In genomic region chr11:20443596-20443995, GRCh38 we compare ENCODE assay signal across 9 cellular contexts. TPM values are rescaled to one million over a fixed set of nuclear protein-coding genes. Genes with fewer than 3 reads are reported as not detected.
DNase-seq lines count a peak whose midpoint lies in the region; ATAC-seq, FAIRE-seq and TF ChIP-seq lines count a peak whose summit lies in the region.
"Had no signal": no experiment of that assay in that cellular context is flagged by ENCODE, and none has a peak within 500 bp of the region (broad histone marks: within the 10 kb centered on the region; RNA-seq: fewer than 3 reads in every experiment).

No MANE protein-coding gene starts in this region.

- no peak overlapping the region for H3K9ac ChIP-seq in K562 (ENCODE audit: insufficient read depth in 1 of 2, low read depth in 2 of 2, low read length in 2 of 2)

- TF ChIP-seq CTCF in LNCAP (IDR thresholded peaks at IDR 0.05) (peak; percentile 53), K562 (IDR thresholded peaks at IDR 0.05 in 2 of 3, conservative IDR thresholded peaks at IDR 0.05 in 1 of 3; ENCODE audit: insufficient read depth in 2 of 3, low read depth in 1 of 3, low read length in 3 of 3) (peak; percentile 23 to 57 (median 42); a peak in 5 of 6 replicates), testis (IDR thresholded peaks at IDR 0.05) (no peak)

- no peak overlapping the region for H3K4me2 ChIP-seq in K562 (ENCODE audit: insufficient read depth, low read length)

- CTCF ChIA-PET in K562 (lab: Yijun Ruan, JAX; ENCODE audit: low intra/inter-chr PET ratio): interaction anchor here (1.3 kb wide), 1 partner anchor 56 kb away, joined by 8 read pairs; the partner anchor contains the start of gene PRMT3
- CTCF ChIA-PET in CD8-positive, alpha-beta memory T cell (lab: Charles Lee): interaction anchor here (1.2 kb wide), 1 partner anchor 316 kb away, joined by 3 read pairs; no protein-coding TSS in a partner anchor

- H3K4me1 ChIP-seq in K562 (replicated peaks in 1 of 2; ENCODE audit: control insufficient read depth in 2 of 2, insufficient read depth in 2 of 2, low read length in 2 of 2): no peaks in the 10 kb centered on the region
- H3K4me1 ChIP-seq in small intestine (ENCODE audit: control insufficient read depth in 2 of 2, insufficient read depth in 1 of 2, low read depth in 1 of 2, low read length in 1 of 2): no peaks in the 10 kb centered on the region
- H3K4me1 ChIP-seq in testis: no peaks in the 10 kb centered on the region
- H3K4me1 ChIP-seq in CD8-positive, alpha-beta memory T cell (ENCODE audit: insufficient read depth, low read length): no peaks in the 10 kb centered on the region

- H3K4me3 Mint-ChIP-seq in CD8-positive, alpha-beta memory T cell: no peak overlapping the region

- H3K4me1 Mint-ChIP-seq in CD8-positive, alpha-beta memory T cell: peaks cover 0 to 5% (median 1%) of the 10 kb centered on the region in 3 donors

- H2AFZ ChIP-seq in K562 (ENCODE audit: low read depth, low read length): no peak overlapping the region

- H3K9me3 ChIP-seq in K562 (replicated peaks; ENCODE audit: control insufficient read depth, insufficient read depth, low read depth, low read length) (no peaks in the 10 kb centered on the region), small intestine (ENCODE audit: control insufficient read depth, low read depth) (no peaks in the 10 kb centered on the region), testis (no peaks in the 10 kb centered on the region)
- H3K9me3 ChIP-seq in CD8-positive, alpha-beta memory T cell (ENCODE audit: low read length): no peaks in the 10 kb centered on the region

- ATAC-seq in K562 (peak; percentile 86), GM18517 (IDR thresholded peaks at IDR 0.05; ENCODE audit: unreplicated experiment) (no peak)

- no TSS peak for BruUV-seq in K562 (replicated peaks; lab: Mats Ljungman, UMichigan)

- no peaks in the 10 kb centered on the region for H3K9me1 ChIP-seq in K562 (ENCODE audit: control insufficient read depth, insufficient read depth, low read length)

- TF ChIP-seq EP300 in K562 (IDR thresholded peaks at IDR 0.05; ENCODE audit: low read length): no peak

- peaks cover 2% of the 10 kb centered on the region; the same call in 2 of the 3 replicates for H3K79me2 ChIP-seq in K562 (ENCODE audit: control insufficient read depth, insufficient read depth, low read length)

- no peaks in the 10 kb centered on the region for H3K27me3 ChIP-seq in K562 (ENCODE audit: control insufficient read depth in 2 of 2, insufficient read depth in 2 of 2, low read length in 2 of 2)
- no peaks in the 10 kb centered on the region for H3K27me3 ChIP-seq in small intestine (ENCODE audit: control insufficient read depth in 2 of 2, insufficient read depth in 2 of 2, low read length in 2 of 2)
- H3K27me3 ChIP-seq in testis: no peaks in the 10 kb centered on the region
- H3K27me3 ChIP-seq in CD8-positive, alpha-beta memory T cell (ENCODE audit: insufficient read depth, low read length, poor library complexity, severe bottlenecking): no peaks in the 10 kb centered on the region

- H3K27ac ChIP-seq in K562 (ENCODE audit: extremely low read depth, low read depth, low read length) (no peak overlapping the region), small intestine (ENCODE audit: low read depth in 1 of 2, low read length in 1 of 2) (no peak overlapping the region), testis (no peak overlapping the region)
- no peak overlapping the region for H3K27ac ChIP-seq in CD8-positive, alpha-beta memory T cell (ENCODE audit: low read depth, low read length)

- FAIRE-seq in K562 (lab: Jason Lieb, UNC) (no peak), small intestine (lab: Jason Lieb, UNC) (no peak)

- H3K36me3 ChIP-seq in K562 (ENCODE audit: control insufficient read depth, insufficient read depth, low read length): peaks cover 25% of the 10 kb centered on the region
- H3K36me3 ChIP-seq in small intestine (ENCODE audit: control insufficient read depth in 2 of 2, insufficient read depth in 2 of 2, low read length in 2 of 2): peaks cover 0 to 3% of the 10 kb centered on the region in 2 donors
- H3K36me3 ChIP-seq in testis (ENCODE audit: low read depth, missing control alignments): no peaks in the 10 kb centered on the region
- peaks cover 3% of the 10 kb centered on the region for H3K36me3 ChIP-seq in CD8-positive, alpha-beta memory T cell (ENCODE audit: insufficient read depth, low read length)

- POLR2A ChIA-PET in K562 (lab: Yijun Ruan, JAX): interaction anchor here (0.6 kb wide), 1 partner anchor 64 kb away, joined by 3 read pairs; no protein-coding TSS in a partner anchor
- POLR2A ChIA-PET in CD8-positive, alpha-beta memory T cell (lab: Charles Lee): no interaction called here

- DNase-seq in EL (peak; percentile 9), K562 (ENCODE audit: extremely low read depth in 1 of 4, low spot score in 3 of 4) (peak in 2 of 4 experiments; percentile 24 to 43), midbrain (lab: John Stamatoyannopoulos, UW) (peak; percentile 31), small intestine (no peak), testis (no peak)
- no peak for DNase-seq in CD8-positive, alpha-beta memory T cell
- DNase-seq: islet precursor cell had no signal

- H4K20me1 ChIP-seq in K562 (replicated peaks; ENCODE audit: control insufficient read depth, insufficient read depth, low read length): no peaks in the 10 kb centered on the region; the same call in 1 of the 2 replicates

- H3K36me3 Mint-ChIP-seq in CD8-positive, alpha-beta memory T cell: peaks cover 0 to 25% (median 1%) of the 10 kb centered on the region in 3 donors

- peak overlapping the region in 1 of 8 donors; percentile 45 for H3K27ac Mint-ChIP-seq in CD8-positive, alpha-beta memory T cell

- peak; percentile 31 to 48 for TF ChIP-seq RAD21 in K562 (CRISPR knock-in tag; conservative IDR thresholded peaks at IDR 0.05 in 1 of 2, IDR thresholded peaks at IDR 0.05 in 1 of 2)

- intact Hi-C loops in K562 (cut with micrococcal nuclease): loop anchor here (5.0 kb wide), 3 partner anchors 56 to 316 kb away; partner anchors contain the start of gene PRMT3
- intact Hi-C loops in testis (cut with DNase I; ENCODE audit: low total_unique reads): no loop called here

- no peak overlapping the region for H3K4me3 ChIP-seq in K562
- H3K4me3 ChIP-seq in small intestine (ENCODE audit: low read depth in 1 of 2, low read length in 2 of 2): no peak overlapping the region
- H3K4me3 ChIP-seq in testis: no peak overlapping the region
- H3K4me3 ChIP-seq in CD8-positive, alpha-beta memory T cell (ENCODE audit: low read length): no peak overlapping the region

- in situ Hi-C loops in K562 (cut with MboI): no loop called here

- no peaks in the 10 kb centered on the region for H3K27me3 Mint-ChIP-seq in CD8-positive, alpha-beta memory T cell

- TF ChIP-seq POLR2A in K562 (conservative IDR thresholded peaks at IDR 0.05): no peak
- TF ChIP-seq POLR2A in testis (IDR thresholded peaks at IDR 0.05): no peak

- no peaks in the 10 kb centered on the region for H3K9me3 Mint-ChIP-seq in CD8-positive, alpha-beta memory T cell

- 50% methylated on average over 3 of the region's 3 CpGs for WGBS in K562 (ENCODE audit: insufficient coverage, low coverage, missing lambda C conversion rate)
- WGBS in small intestine, 3 donors: 81 to 87% (median 81%) methylated on average over 3 of the region's 3 CpGs
- 75 to 77% methylated on average over 3 of the region's 3 CpGs for WGBS in testis, 2 donors

TF ChIP-seq in K562, 482 proteins besides CTCF, POLR2A, EP300 and RAD21 (continues in another document):
- no peak for TF ChIP-seq PBX2 (CRISPR knock-in tag; IDR thresholded peaks at IDR 0.05; ENCODE audit: low read depth)
- TF ChIP-seq PBX2 (tag; conservative IDR thresholded peaks at IDR 0.05; ENCODE audit: low read depth): 0 out of 2 replicates have a peak, but pooled peaks have one; percentile 34
- peak; percentile 58 for TF ChIP-seq C11orf30 (IDR thresholded peaks at IDR 0.05; ENCODE audit: low read depth)

RNA-seq across cellular contexts. Expression of gene PRMT3, which starts 56.1 kb away (rescaled TPM):
- 37.6 and 85.1 TPM in 2 replicates for total RNA-seq in K562 (2011; cell fraction: chromatin; rRNA removed; ENCODE audit: low replicate concordance)
- 27.8 and 29.6 TPM in 2 replicates for total RNA-seq in K562 (2011; cell fraction: nucleolus; rRNA removed)
- 42.1 and 62.3 TPM in 2 replicates for total RNA-seq in K562 (2011; cell fraction: nucleoplasm; rRNA removed)
- total RNA-seq in K562 (2014; rRNA removed): 45.4 and 46.4 TPM in 2 replicates
- total RNA-seq in K562 (2014; rRNA removed; fragmentation: Illumina TruSeq; extraction: Trizol): 55.8 and 64.1 TPM in 2 replicates
- total RNA-seq in K562 (2015; rRNA removed; fragmentation: Illumina TruSeq; extraction: Trizol): 43.7 and 44.2 TPM in 2 replicates
- total RNA-seq in K562 (2021): 43.2 and 44.7 TPM in 2 replicates
- 36.3 and 62.1 TPM in 2 replicates for polyA plus RNA-seq in K562 (2011; rRNA removed)
- polyA plus RNA-seq in K562 (2011; cell fraction: cytosol; rRNA removed): 14.9 and 18.5 TPM in 2 replicates
- polyA plus RNA-seq in K562 (2011; cell fraction: nucleus; rRNA removed): 20.7 and 29.0 TPM in 2 replicates
- 23.6 and 28.6 TPM in 2 replicates for polyA plus RNA-seq in K562 (2012)
- polyA plus RNA-seq in K562 (2014; fragmentation: Illumina TruSeq; extraction: Trizol): 44.2 and 49.8 TPM in 2 replicates
- 10 to 100 TPM; 24.0 to 35.3 TPM for polyA plus RNA-seq in K562 (2014; fragmentation: Nextera tagmentation; extraction: Ambion mirVana)
- 42.8 and 44.7 TPM in 2 replicates for polyA plus RNA-seq in K562 (2014; rRNA removed)
- polyA minus RNA-seq in K562 (2011; rRNA and poly(A)+ RNA removed): 64.1 and 76.2 TPM in 2 replicates
- 11.9 and 27.8 TPM in 2 replicates for polyA minus RNA-seq in K562 (2011; cell fraction: cytosol; rRNA and poly(A)+ RNA removed)
- 42.9 and 59.4 TPM in 2 replicates for polyA minus RNA-seq in K562 (2011; cell fraction: nucleus; rRNA and poly(A)+ RNA removed)
- polyA plus RNA-seq in small intestine: 10 to 100 TPM in 1 of 3 donors, 1 to 10 TPM in 2; 9.2 to 10.8 (median 9.2) TPM
- 10 to 100 TPM; 22.4 to 28.0 TPM for total RNA-seq in testis
- 9.1 TPM for polyA plus RNA-seq in testis (ENCODE audit: insufficient read depth, low read depth, low replicate concordance)
- total RNA-seq in CD8-positive, alpha-beta memory T cell: 10 to 100 TPM; 50.0 to 54.4 TPM
- 5.4 TPM for polyA plus RNA-seq in CD8-positive, alpha-beta memory T cell

Comparison
In these comparisons a context has a peak if more than half of its experiments do, and no peak if none do; other contexts are left out.
1. DNase-seq: peak in EL (single experiment) and midbrain (single experiment); none in small intestine (single experiment), testis (single experiment) and CD8-positive, alpha-beta memory T cell (0 of 5).
2. CTCF ChIP-seq: peak in LNCAP (single experiment) and K562 (3 of 3); none in testis (0 of 3).